ENCODE assay signal across 1 cellular context in the genomic region with DNA sequence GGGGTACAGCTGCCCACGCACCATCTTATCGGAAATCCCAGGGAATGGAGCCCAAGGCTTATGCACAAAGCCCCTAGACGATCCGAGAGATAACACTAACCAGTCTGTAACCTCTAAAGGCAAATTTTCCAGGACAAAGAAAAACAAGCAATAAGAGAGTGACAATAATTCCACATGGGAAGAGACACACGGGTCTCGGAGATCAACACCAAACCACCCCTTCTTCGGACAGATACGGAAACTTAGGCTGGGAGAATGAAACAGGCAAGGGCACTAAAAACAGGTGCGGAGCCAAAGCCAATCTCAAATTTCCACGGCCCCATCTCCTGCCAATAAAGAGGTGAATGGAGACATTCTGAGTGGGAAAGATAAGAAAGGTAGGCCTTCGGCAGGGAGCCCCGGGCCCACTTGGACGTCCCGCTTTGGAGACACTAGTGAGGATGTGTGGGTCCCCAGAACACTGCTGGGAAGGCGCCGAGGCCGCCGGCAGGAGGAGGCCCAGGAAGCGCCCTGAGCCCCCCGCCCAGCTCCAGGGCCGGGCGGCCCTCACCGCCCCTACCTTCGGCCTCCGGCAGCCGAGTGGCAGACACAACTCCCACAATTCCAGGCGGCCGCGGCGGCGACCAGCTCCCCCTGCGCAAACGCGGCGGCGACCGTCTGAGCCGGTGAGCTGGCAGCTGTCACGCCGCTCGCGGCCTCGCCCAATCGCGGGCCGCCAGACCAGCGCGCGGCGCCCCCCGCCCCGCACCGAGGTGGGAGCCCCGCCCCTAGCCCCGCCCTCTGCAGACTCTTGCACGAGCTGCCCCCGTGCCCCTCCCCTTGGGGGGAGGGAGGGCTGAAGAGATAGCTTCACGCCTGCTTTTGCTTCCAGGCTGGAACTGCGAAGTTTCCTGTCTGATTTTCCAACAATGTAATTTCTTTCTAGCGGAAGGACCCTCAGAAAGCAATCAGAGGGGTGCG.
TF ChIP-seq lines count a peak whose summit lies in the region.

SIL1 (minus strand) TSS at position 659 of the 960 bp plus-strand sequence. CDS start 70,525 bp downstream, outside the sequence.

TF ChIP-seq in HepG2, 621 proteins besides CTCF, POLR2A, EP300 and RAD21 (continued from another document and continues in another):
- TF ChIP-seq, protein P1, sequence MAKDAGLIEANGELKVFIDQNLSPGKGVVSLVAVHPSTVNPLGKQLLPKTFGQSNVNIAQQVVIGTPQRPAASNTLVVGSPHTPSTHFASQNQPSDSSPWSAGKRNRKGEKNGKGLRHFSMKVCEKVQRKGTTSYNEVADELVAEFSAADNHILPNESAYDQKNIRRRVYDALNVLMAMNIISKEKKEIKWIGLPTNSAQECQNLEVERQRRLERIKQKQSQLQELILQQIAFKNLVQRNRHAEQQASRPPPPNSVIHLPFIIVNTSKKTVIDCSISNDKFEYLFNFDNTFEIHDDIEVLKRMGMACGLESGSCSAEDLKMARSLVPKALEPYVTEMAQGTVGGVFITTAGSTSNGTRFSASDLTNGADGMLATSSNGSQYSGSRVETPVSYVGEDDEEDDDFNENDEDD (CRISPR knock-in tag; IDR thresholded peaks at IDR 0.05; ENCODE audit: borderline replicate concordance) = peak; percentile 73; the same call in 1 of the 2 replicates
- TF ChIP-seq ATF6 (CRISPR knock-in tag; conservative IDR thresholded peaks at IDR 0.05) (no peak), ZBTB21 (CRISPR knock-in tag; IDR thresholded peaks at IDR 0.05) (no peak), ZNF746 (CRISPR knock-in tag; IDR thresholded peaks at IDR 0.05) (peak; percentile 24; the same call in 1 of the 2 replicates), CSRNP1 (CRISPR knock-in tag; IDR thresholded peaks at IDR 0.05) (peak; percentile 47; the same call in 1 of the 2 replicates), ISL2 (CRISPR knock-in tag; IDR thresholded peaks at IDR 0.05) (peak; percentile 54; the same call in 1 of the 2 replicates), MYPOP (CRISPR knock-in tag; IDR thresholded peaks at IDR 0.05) (peak; percentile 29; the same call in 1 of the 2 replicates), ZNF367 (CRISPR knock-in tag; IDR thresholded peaks at IDR 0.05; ENCODE audit: borderline replicate concordance) (no peak), ZBTB20 (CRISPR knock-in tag; IDR thresholded peaks at IDR 0.05; ENCODE audit: borderline replicate concordance, low read depth) (no peak), HCFC1 (IDR thresholded peaks at IDR 0.05; ENCODE audit: low read depth, low read length) (peak; percentile 6; the same call in 1 of the 2 replicates), POLR2G (IDR thresholded peaks at IDR 0.05; ENCODE audit: low read depth, low read length) (peak; percentile 97), NFIB (CRISPR knock-in tag; IDR thresholded peaks at IDR 0.05; ENCODE audit: borderline replicate concordance) (no peak), SNAI1 (CRISPR knock-in tag; IDR thresholded peaks at IDR 0.05; ENCODE audit: borderline replicate concordance) (0 out of 2 replicates have a peak, but pooled peaks have one; percentile 47), POLR2AphosphoS5 (IDR thresholded peaks at IDR 0.05; ENCODE audit: low read depth, low read length) (peak; percentile 88), THRA (CRISPR knock-in tag; IDR thresholded peaks at IDR 0.05; ENCODE audit: borderline replicate concordance) (no peak), LCORL (IDR thresholded peaks at IDR 0.05) (no peak), LCORL (CRISPR knock-in tag; IDR thresholded peaks at IDR 0.05) (no peak)
- TF ChIP-seq, protein P2, sequence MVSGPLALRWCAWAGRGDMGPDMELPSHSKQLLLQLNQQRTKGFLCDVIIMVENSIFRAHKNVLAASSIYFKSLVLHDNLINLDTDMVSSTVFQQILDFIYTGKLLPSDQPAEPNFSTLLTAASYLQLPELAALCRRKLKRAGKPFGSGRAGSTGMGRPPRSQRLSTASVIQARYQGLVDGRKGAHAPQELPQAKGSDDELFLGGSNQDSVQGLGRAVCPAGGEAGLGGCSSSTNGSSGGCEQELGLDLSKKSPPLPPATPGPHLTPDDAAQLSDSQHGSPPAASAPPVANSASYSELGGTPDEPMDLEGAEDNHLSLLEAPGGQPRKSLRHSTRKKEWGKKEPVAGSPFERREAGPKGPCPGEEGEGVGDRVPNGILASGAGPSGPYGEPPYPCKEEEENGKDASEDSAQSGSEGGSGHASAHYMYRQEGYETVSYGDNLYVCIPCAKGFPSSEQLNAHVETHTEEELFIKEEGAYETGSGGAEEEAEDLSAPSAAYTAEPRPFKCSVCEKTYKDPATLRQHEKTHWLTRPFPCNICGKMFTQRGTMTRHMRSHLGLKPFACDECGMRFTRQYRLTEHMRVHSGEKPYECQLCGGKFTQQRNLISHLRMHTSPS (CRISPR knock-in tag; IDR thresholded peaks at IDR 0.05; ENCODE audit: low read depth) = no peak
- TF ChIP-seq, protein P3, sequence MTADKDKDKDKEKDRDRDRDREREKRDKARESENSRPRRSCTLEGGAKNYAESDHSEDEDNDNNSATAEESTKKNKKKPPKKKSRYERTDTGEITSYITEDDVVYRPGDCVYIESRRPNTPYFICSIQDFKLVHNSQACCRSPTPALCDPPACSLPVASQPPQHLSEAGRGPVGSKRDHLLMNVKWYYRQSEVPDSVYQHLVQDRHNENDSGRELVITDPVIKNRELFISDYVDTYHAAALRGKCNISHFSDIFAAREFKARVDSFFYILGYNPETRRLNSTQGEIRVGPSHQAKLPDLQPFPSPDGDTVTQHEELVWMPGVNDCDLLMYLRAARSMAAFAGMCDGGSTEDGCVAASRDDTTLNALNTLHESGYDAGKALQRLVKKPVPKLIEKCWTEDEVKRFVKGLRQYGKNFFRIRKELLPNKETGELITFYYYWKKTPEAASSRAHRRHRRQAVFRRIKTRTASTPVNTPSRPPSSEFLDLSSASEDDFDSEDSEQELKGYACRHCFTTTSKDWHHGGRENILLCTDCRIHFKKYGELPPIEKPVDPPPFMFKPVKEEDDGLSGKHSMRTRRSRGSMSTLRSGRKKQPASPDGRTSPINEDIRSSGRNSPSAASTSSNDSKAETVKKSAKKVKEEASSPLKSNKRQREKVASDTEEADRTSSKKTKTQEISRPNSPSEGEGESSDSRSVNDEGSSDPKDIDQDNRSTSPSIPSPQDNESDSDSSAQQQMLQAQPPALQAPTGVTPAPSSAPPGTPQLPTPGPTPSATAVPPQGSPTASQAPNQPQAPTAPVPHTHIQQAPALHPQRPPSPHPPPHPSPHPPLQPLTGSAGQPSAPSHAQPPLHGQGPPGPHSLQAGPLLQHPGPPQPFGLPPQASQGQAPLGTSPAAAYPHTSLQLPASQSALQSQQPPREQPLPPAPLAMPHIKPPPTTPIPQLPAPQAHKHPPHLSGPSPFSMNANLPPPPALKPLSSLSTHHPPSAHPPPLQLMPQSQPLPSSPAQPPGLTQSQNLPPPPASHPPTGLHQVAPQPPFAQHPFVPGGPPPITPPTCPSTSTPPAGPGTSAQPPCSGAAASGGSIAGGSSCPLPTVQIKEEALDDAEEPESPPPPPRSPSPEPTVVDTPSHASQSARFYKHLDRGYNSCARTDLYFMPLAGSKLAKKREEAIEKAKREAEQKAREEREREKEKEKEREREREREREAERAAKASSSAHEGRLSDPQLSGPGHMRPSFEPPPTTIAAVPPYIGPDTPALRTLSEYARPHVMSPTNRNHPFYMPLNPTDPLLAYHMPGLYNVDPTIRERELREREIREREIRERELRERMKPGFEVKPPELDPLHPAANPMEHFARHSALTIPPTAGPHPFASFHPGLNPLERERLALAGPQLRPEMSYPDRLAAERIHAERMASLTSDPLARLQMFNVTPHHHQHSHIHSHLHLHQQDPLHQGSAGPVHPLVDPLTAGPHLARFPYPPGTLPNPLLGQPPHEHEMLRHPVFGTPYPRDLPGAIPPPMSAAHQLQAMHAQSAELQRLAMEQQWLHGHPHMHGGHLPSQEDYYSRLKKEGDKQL (CRISPR knock-in tag; IDR thresholded peaks at IDR 0.05; ENCODE audit: low read depth) = no peak
- TF ChIP-seq, protein P4, sequence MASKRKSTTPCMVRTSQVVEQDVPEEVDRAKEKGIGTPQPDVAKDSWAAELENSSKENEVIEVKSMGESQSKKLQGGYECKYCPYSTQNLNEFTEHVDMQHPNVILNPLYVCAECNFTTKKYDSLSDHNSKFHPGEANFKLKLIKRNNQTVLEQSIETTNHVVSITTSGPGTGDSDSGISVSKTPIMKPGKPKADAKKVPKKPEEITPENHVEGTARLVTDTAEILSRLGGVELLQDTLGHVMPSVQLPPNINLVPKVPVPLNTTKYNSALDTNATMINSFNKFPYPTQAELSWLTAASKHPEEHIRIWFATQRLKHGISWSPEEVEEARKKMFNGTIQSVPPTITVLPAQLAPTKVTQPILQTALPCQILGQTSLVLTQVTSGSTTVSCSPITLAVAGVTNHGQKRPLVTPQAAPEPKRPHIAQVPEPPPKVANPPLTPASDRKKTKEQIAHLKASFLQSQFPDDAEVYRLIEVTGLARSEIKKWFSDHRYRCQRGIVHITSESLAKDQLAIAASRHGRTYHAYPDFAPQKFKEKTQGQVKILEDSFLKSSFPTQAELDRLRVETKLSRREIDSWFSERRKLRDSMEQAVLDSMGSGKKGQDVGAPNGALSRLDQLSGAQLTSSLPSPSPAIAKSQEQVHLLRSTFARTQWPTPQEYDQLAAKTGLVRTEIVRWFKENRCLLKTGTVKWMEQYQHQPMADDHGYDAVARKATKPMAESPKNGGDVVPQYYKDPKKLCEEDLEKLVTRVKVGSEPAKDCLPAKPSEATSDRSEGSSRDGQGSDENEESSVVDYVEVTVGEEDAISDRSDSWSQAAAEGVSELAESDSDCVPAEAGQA (IDR thresholded peaks at IDR 0.05; ENCODE audit: low read depth) = no peak; the same call in 1 of the 2 replicates
- TF ChIP-seq, protein P4 (CRISPR knock-in tag; IDR thresholded peaks at IDR 0.05; ENCODE audit: borderline replicate concordance) = peak; percentile 21
